Comparison of ENCODE assay signal across 1 cellular context in genomic region chr2:232444409-232445148, GRCh38.
A peak's percentile ranks its signal among the peaks of the same experiment; 100 is the strongest.
TF ChIP-seq lines count a peak whose summit lies in the region.

No MANE protein-coding gene starts in this region.

TF ChIP-seq in HepG2, 621 proteins besides CTCF, POLR2A, EP300 and RAD21 (continued from another document and continues in another):
- TF ChIP-seq NPAS2 (CRISPR knock-in tag; IDR thresholded peaks at IDR 0.05; ENCODE audit: borderline replicate concordance) (no peak), MAFF (IDR thresholded peaks at IDR 0.05; ENCODE audit: low read depth, low read length) (no peak), AGO1 (IDR thresholded peaks at IDR 0.05; ENCODE audit: low read depth, low read length, poor library complexity, severe bottlenecking) (no peak), JUNB (CRISPR knock-in tag; IDR thresholded peaks at IDR 0.05; ENCODE audit: borderline replicate concordance) (no peak), ZNF558 (CRISPR knock-in tag; IDR thresholded peaks at IDR 0.05; ENCODE audit: borderline replicate concordance) (no peak), MYC (CRISPR knock-in tag; IDR thresholded peaks at IDR 0.05; ENCODE audit: borderline replicate concordance) (peak; percentile 85), ZNF367 (CRISPR knock-in tag; IDR thresholded peaks at IDR 0.05; ENCODE audit: borderline replicate concordance) (no peak), THAP9 (CRISPR knock-in tag; IDR thresholded peaks at IDR 0.05; ENCODE audit: borderline replicate concordance) (no peak), ZNF264 (CRISPR knock-in tag; IDR thresholded peaks at IDR 0.05) (no peak), REPIN1 (CRISPR knock-in tag; IDR thresholded peaks at IDR 0.05; ENCODE audit: borderline replicate concordance, low read depth) (no peak), SNAPC2 (CRISPR knock-in tag; IDR thresholded peaks at IDR 0.05) (no peak), ATM (IDR thresholded peaks at IDR 0.05; ENCODE audit: borderline replicate concordance) (no peak), ZNF12 (CRISPR knock-in tag; IDR thresholded peaks at IDR 0.05) (no peak), SMAD9 (CRISPR knock-in tag; IDR thresholded peaks at IDR 0.05) (no peak), PTBP1 (IDR thresholded peaks at IDR 0.05; ENCODE audit: low read depth, low read length, poor library complexity, severe bottlenecking) (no peak), ELF3 (CRISPR knock-in tag; IDR thresholded peaks at IDR 0.05) (no peak), ZBTB10 (CRISPR knock-in tag; IDR thresholded peaks at IDR 0.05; ENCODE audit: borderline replicate concordance) (no peak), ZBTB8A (CRISPR knock-in tag; IDR thresholded peaks at IDR 0.05; ENCODE audit: borderline replicate concordance, low read depth) (no peak), ZNF691 (CRISPR knock-in tag; IDR thresholded peaks at IDR 0.05; ENCODE audit: borderline replicate concordance, low read depth) (no peak), HCFC1 (IDR thresholded peaks at IDR 0.05; ENCODE audit: low read depth, low read length) (no peak), WIZ (CRISPR knock-in tag; IDR thresholded peaks at IDR 0.05) (no peak), FOSL1 (CRISPR knock-in tag; IDR thresholded peaks at IDR 0.05; ENCODE audit: borderline replicate concordance) (no peak), ZNF770 (CRISPR knock-in tag; IDR thresholded peaks at IDR 0.05) (no peak), HOXA7 (CRISPR knock-in tag; IDR thresholded peaks at IDR 0.05) (no peak), MAZ (IDR thresholded peaks at IDR 0.05; ENCODE audit: borderline replicate concordance, low read depth, low read length) (no peak), MAZ (CRISPR knock-in tag; IDR thresholded peaks at IDR 0.05; ENCODE audit: low read depth) (no peak), ZNF256 (CRISPR knock-in tag; conservative IDR thresholded peaks at IDR 0.05) (no peak), ZNF362 (CRISPR knock-in tag; IDR thresholded peaks at IDR 0.05; ENCODE audit: borderline replicate concordance) (no peak), ZBTB4 (CRISPR knock-in tag; IDR thresholded peaks at IDR 0.05; ENCODE audit: borderline replicate concordance) (no peak), ZBTB34 (CRISPR knock-in tag; IDR thresholded peaks at IDR 0.05) (no peak)
- TF ChIP-seq, protein P1, sequence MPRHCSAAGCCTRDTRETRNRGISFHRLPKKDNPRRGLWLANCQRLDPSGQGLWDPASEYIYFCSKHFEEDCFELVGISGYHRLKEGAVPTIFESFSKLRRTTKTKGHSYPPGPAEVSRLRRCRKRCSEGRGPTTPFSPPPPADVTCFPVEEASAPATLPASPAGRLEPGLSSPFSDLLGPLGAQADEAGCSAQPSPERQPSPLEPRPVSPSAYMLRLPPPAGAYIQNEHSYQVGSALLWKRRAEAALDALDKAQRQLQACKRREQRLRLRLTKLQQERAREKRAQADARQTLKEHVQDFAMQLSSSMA (CRISPR knock-in tag; IDR thresholded peaks at IDR 0.05), result no peak
- TF ChIP-seq, protein P2, sequence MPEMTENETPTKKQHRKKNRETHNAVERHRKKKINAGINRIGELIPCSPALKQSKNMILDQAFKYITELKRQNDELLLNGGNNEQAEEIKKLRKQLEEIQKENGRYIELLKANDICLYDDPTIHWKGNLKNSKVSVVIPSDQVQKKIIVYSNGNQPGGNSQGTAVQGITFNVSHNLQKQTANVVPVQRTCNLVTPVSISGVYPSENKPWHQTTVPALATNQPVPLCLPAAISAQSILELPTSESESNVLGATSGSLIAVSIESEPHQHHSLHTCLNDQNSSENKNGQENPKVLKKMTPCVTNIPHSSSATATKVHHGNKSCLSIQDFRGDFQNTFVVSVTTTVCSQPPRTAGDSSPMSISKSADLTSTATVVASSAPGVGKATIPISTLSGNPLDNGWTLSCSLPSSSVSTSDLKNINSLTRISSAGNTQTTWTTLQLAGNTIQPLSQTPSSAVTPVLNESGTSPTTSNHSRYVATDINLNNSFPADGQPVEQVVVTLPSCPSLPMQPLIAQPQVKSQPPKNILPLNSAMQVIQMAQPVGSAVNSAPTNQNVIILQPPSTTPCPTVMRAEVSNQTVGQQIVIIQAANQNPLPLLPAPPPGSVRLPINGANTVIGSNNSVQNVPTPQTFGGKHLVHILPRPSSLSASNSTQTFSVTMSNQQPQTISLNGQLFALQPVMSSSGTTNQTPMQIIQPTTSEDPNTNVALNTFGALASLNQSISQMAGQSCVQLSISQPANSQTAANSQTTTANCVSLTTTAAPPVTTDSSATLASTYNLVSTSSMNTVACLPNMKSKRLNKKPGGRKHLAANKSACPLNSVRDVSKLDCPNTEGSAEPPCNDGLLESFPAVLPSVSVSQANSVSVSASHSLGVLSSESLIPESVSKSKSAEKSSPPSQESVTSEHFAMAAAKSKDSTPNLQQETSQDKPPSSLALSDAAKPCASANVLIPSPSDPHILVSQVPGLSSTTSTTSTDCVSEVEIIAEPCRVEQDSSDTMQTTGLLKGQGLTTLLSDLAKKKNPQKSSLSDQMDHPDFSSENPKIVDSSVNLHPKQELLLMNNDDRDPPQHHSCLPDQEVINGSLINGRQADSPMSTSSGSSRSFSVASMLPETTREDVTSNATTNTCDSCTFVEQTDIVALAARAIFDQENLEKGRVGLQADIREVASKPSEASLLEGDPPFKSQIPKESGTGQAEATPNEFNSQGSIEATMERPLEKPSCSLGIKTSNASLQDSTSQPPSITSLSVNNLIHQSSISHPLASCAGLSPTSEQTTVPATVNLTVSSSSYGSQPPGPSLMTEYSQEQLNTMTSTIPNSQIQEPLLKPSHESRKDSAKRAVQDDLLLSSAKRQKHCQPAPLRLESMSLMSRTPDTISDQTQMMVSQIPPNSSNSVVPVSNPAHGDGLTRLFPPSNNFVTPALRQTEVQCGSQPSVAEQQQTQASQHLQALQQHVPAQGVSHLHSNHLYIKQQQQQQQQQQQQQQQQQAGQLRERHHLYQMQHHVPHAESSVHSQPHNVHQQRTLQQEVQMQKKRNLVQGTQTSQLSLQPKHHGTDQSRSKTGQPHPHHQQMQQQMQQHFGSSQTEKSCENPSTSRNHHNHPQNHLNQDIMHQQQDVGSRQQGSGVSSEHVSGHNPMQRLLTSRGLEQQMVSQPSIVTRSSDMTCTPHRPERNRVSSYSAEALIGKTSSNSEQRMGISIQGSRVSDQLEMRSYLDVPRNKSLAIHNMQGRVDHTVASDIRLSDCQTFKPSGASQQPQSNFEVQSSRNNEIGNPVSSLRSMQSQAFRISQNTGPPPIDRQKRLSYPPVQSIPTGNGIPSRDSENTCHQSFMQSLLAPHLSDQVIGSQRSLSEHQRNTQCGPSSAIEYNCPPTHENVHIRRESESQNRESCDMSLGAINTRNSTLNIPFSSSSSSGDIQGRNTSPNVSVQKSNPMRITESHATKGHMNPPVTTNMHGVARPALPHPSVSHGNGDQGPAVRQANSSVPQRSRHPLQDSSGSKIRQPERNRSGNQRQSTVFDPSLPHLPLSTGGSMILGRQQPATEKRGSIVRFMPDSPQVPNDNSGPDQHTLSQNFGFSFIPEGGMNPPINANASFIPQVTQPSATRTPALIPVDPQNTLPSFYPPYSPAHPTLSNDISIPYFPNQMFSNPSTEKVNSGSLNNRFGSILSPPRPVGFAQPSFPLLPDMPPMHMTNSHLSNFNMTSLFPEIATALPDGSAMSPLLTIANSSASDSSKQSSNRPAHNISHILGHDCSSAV (CRISPR knock-in tag; IDR thresholded peaks at IDR 0.05; ENCODE audit: borderline replicate concordance), result no peak
